9 cellular contexts compared by ENCODE assay signal in the genomic region with DNA sequence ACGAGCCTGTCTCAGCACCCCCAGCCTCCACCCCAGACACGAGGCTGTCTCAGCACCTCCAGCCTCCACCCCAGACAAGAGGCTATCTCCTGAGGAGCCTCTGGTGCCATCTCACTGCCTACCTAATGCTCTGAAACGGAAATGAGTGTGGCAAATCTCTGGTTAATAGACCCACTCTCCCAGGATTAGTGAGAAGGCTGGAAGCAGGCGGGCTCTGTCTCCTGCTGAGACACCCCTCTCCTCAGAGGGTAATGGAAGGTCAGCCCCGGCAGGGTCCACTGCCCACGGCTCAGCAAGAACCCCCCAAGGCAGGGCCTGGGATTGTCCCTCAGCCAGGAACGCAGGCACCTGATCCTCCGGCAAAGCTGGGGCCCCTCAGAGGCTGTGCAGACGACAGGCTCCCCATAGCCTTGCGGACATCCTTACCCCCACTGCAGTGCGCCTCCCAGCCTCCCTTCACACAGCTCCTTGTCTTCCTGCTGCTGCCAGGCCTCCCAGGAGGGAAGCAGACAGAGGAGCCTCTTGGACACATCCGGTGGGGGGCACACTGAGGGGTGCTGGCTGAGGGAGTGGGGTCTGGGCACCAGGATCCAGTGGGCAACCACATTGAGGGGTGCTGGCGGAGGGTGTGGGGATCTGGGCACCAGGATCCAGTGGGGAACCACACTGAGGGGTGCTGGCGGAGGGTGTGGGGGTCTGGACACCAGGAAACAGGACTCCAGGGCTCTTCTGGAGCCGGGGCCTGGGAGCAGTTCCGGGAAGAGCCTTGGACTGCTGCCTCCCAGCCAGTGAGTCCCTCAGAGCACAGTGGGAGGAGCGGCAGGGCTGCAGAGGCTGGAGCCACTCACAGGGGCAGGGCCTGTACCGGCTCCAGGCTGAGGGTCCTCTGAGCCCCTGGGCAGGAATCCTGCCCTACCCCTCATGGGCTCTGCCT.
"Had no signal": no experiment of that assay in that cellular context is flagged by ENCODE, and none has a peak within 500 bp of the region (broad histone marks: within the 10 kb centered on the region; RNA-seq: fewer than 3 reads in every experiment).

No MANE protein-coding gene starts in this region.

- H3K4me1 ChIP-seq: breast epithelium had no signal

- H3K27ac Mint-ChIP-seq: activated CD4-positive, alpha-beta memory T cell treated with anti-CD3 and anti-CD28 coated beads for 36 hours; activated naive CD8-positive, alpha-beta T cell; endodermal cell had no signal

- H3K4me3 Mint-ChIP-seq: activated CD4-positive, alpha-beta memory T cell treated with anti-CD3 and anti-CD28 coated beads for 36 hours; activated naive CD8-positive, alpha-beta T cell; activated T-cell treated with anti-CD3 and anti-CD28 coated beads, Interleukin-2, amount 50 U/mL, for 4 hours; endodermal cell had no signal

- H3K4me3 ChIP-seq: breast epithelium, hepatocyte had no signal

- H3K9me3 Mint-ChIP-seq: activated CD4-positive, alpha-beta memory T cell treated with anti-CD3 and anti-CD28 coated beads for 36 hours; activated T-cell treated with anti-CD3 and anti-CD28 coated beads, Interleukin-2, amount 50 U/mL, for 4 hours; endodermal cell had no signal

- H3K9me3 ChIP-seq: breast epithelium had no signal

- H3K4me1 Mint-ChIP-seq: endodermal cell had no signal

- DNase-seq: activated CD4-positive, alpha-beta memory T cell treated with anti-CD3 and anti-CD28 coated beads for 36 hours; activated effector memory CD4-positive, alpha-beta T cell treated with anti-CD3 and anti-CD28 coated beads, Interleukin-2, amount 50 U/mL, for 16 hours; activated T-cell treated with anti-CD3 and anti-CD28 coated beads, Interleukin-2, amount 50 U/mL, for 4 hours; stimulated activated CD4-positive, alpha-beta T cell treated with anti-CD3 and anti-CD28 coated beads, Interleukin-2, amount 100 ng/mL, for 24 hours; stimulated activated naive CD4-positive, alpha-beta T cell had no signal

- H3K27me3 ChIP-seq: breast epithelium, hepatocyte had no signal

- H3K4me2 ChIP-seq: hepatocyte had no signal

- H3K27ac ChIP-seq: breast epithelium, hepatocyte had no signal

- H2AFZ ChIP-seq: hepatocyte had no signal

- H3K79me2 ChIP-seq: hepatocyte had no signal
